ENCODE assay signal across 1 cellular context in the genomic region with DNA sequence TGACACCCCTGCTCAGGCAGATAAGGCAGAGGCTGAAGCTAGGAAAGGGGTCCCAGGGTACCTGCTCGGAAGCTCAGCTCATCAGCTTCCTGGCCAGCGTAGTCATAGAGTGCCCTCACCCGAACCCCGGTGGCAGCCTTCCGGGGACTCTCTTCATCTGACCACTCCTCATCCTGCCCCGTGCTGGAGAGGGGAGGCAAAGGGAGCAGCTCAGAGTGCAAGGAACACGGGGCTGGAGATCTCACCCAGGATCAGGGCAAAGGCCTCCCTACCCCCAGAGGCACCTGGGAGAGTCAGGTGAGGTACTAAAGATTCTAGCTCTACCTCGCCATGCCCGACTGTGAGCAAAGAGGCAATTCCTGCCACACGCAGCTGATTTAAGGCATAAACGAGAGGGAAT.
TF ChIP-seq lines count a peak whose summit lies in the region.

No MANE protein-coding gene starts in this region.

TF ChIP-seq in K562, 482 proteins besides CTCF, POLR2A, EP300 and RAD21:
- no peak for TF ChIP-seq FOXP1 (CRISPR knock-in tag; IDR thresholded peaks at IDR 0.05)
- peak; percentile 9; the same call in 1 of the 2 replicates for TF ChIP-seq ZC3H4 (CRISPR knock-in tag; IDR thresholded peaks at IDR 0.05; ENCODE audit: borderline replicate concordance)
